18 cellular contexts compared by ENCODE assay signal in the genomic region with DNA sequence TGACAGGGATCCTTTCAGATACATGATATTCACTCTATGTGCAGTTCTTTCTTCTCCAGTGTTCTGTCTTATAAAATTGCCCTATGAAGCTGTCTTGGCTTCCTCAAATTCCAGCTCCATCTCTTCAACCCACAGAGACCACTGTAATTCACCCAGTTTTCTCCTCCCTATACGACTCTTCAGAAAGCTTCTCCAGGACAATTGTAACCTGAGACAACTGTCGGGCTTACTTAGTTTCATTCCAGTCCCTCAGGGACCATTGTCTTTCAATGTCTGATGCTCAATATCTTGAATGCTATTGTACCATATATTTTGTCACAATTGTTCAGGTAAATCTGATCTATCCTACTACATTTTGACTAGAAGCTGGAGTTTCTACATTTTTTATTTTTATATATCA.
"Had no signal": no experiment of that assay in that cellular context is flagged by ENCODE, and none has a peak within 500 bp of the region (broad histone marks: within the 10 kb centered on the region; RNA-seq: fewer than 3 reads in every experiment).

No MANE protein-coding gene starts in this region.

- H3K27ac Mint-ChIP-seq: natural killer cell; progenitor cell of endocrine pancreas; stimulated activated naive B cell treated with anti-CD40 and anti-IgM and Interleukin-4, amounts not matched to agents 10 μg/mL and 1 μg/mL and 100 μg/mL, for 72 hours; stimulated activated naive CD8-positive, alpha-beta T cell treated with anti-CD3 and anti-CD28 coated beads, Interleukin-15, Interleukin-2, amounts not matched to agents 100 ng/mL and 50 ng/mL, for 24 hours had no signal

- ATAC-seq: heart left ventricle; left colon; lower lobe of right lung; natural killer cell; right lobe of liver; stimulated activated naive B cell treated with anti-CD40 and anti-IgM and Interleukin-4, amounts not matched to agents 10 μg/mL and 1 μg/mL and 100 μg/mL, for 72 hours had no signal

- H3K9me3 Mint-ChIP-seq: neural crest cell; stimulated activated naive CD8-positive, alpha-beta T cell treated with anti-CD3 and anti-CD28 coated beads, Interleukin-15, Interleukin-2, amounts not matched to agents 100 ng/mL and 50 ng/mL, for 24 hours had no signal

- DNase-seq: dorsolateral prefrontal cortex; effector CD4-positive, alpha-beta T cell; heart left ventricle; islet precursor cell; kidney glomerular epithelial cell; left colon; left ventricle myocardium inferior; lower lobe of right lung; natural killer cell; right lobe of liver; small intestine; stimulated activated CD4-positive, alpha-beta T cell treated with anti-CD3 and anti-CD28 coated beads, Interleukin-15, amount 100 ng/mL, for 24 hours; stimulated activated CD4-positive, alpha-beta T cell treated with anti-CD3 and anti-CD28 coated beads, Interleukin-2, amount 100 ng/mL, for 48 hours; stimulated activated naive B cell treated with anti-CD40 and anti-IgM and Interleukin-4, amounts not matched to agents 10 μg/mL and 1 μg/mL and 100 μg/mL, for 72 hours; transverse colon had no signal

- H3K4me1 Mint-ChIP-seq: natural killer cell; neural crest cell; stimulated activated naive B cell treated with anti-CD40 and anti-IgM and Interleukin-4, amounts not matched to agents 10 μg/mL and 1 μg/mL and 100 μg/mL, for 72 hours had no signal

- H3K27me3 Mint-ChIP-seq: progenitor cell of endocrine pancreas; stimulated activated naive B cell treated with anti-CD40 and anti-IgM and Interleukin-4, amounts not matched to agents 10 μg/mL and 1 μg/mL and 100 μg/mL, for 72 hours; stimulated activated naive CD8-positive, alpha-beta T cell treated with anti-CD3 and anti-CD28 coated beads, Interleukin-15, Interleukin-2, amounts not matched to agents 100 ng/mL and 50 ng/mL, for 24 hours had no signal

- H3K36me3 Mint-ChIP-seq: stimulated activated naive B cell treated with anti-CD40 and anti-IgM and Interleukin-4, amounts not matched to agents 10 μg/mL and 1 μg/mL and 100 μg/mL, for 72 hours had no signal

- H3K4me3 Mint-ChIP-seq: natural killer cell; neural crest cell; stimulated activated naive B cell treated with anti-CD40 and anti-IgM and Interleukin-4, amounts not matched to agents 10 μg/mL and 1 μg/mL and 100 μg/mL, for 72 hours; stimulated activated naive CD8-positive, alpha-beta T cell treated with anti-CD3 and anti-CD28 coated beads, Interleukin-15, Interleukin-2, amounts not matched to agents 100 ng/mL and 50 ng/mL, for 24 hours had no signal
